ENCODE assay signal across 32 cellular contexts in the genomic region with DNA sequence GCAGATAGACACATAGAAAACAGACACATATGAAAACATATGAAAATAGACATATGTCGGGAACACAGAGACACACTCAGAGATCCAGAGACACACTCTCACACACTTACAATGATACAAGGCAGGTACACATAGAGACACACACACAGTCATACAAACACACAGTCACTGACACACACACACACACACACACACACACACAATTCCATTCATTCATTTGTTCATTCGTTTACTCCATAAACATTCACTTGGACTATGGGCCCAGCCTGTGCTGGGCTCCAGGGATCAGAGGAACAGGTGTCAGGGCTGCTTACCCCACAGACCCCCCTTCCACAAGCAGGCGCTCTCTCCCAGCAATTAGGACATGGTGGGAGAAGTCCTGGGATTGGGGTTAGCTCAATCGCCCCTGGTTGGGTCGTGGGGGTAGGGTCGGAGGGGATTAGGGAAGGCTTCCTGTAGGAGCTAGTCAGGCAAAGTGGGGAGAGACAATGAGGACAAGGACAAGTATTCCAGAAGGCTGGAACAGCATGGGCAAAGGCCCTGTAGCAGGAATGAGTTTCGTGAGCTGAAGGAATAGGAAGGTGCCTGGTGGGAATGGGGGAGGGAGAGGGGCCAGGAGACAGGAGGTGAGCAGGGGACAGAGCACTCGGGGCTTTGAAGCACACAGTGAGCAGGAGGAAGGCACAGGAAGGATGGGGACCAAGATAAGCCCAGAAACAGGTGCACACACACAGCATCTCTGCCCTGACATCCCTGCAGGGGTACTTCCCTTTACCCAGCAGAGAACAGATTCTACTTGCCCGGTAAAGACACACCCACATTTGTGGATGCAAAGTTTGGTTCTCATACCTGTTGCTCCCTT. TPM values are rescaled to one million over a fixed set of nuclear protein-coding genes. Genes with fewer than 3 reads are reported as not detected.
DNase-seq lines count a peak whose midpoint lies in the region; ATAC-seq, FAIRE-seq and TF ChIP-seq lines count a peak whose summit lies in the region.
"Had no signal": no experiment of that assay in that cellular context is flagged by ENCODE, and none has a peak within 500 bp of the region (broad histone marks: within the 10 kb centered on the region; RNA-seq: fewer than 3 reads in every experiment).

No MANE protein-coding gene starts in this region.

- peak overlapping the region; percentile 9 for H3K27ac Mint-ChIP-seq in activated T-cell treated with anti-CD3 and anti-CD28 coated beads, Interleukin-2, amount 50 U/mL, for 24 hours
- H3K27ac Mint-ChIP-seq in stimulated activated memory B cell treated with anti-CD40 and anti-IgM and Interleukin-4, amounts not matched to agents 10 μg/mL and 1 μg/mL and 100 μg/mL, for 72 hours, result no peak overlapping the region
- H3K27ac Mint-ChIP-seq: T-helper 1 cell treated with Interleukin-12 subunit alpha and Interleukin-12 subunit beta and Interleukin-4 antibody, amounts not matched to agents 30 μg/mL and 1 μg/mL, for 36 hours had no signal

- H3K4me1 Mint-ChIP-seq in activated T-cell treated with anti-CD3 and anti-CD28 coated beads, Interleukin-2, amount 50 U/mL, for 24 hours (ENCODE audit: low read depth), result no peaks in the 10 kb centered on the region
- peaks cover 7% of the 10 kb centered on the region for H3K4me1 Mint-ChIP-seq in activated T-cell treated with anti-CD3 and anti-CD28 coated beads, Interleukin-2, amount 50 U/mL, for 4 hours (ENCODE audit: low read depth)
- H3K4me1 Mint-ChIP-seq in stimulated activated memory B cell treated with anti-CD40 and anti-IgM and Interleukin-4, amounts not matched to agents 10 μg/mL and 1 μg/mL and 100 μg/mL, for 72 hours, result peaks cover 49% of the 10 kb centered on the region

- H3K27ac ChIP-seq in KOPT-K1 (ENCODE audit: low read depth, low read length, poor library complexity, severe bottlenecking), result peak overlapping the region; percentile 42
- H3K27ac ChIP-seq in K562 (ENCODE audit: extremely low read depth, low read depth, low read length), result no peak overlapping the region
- H3K27ac ChIP-seq in testis, result no peak overlapping the region
- H3K27ac ChIP-seq: cardiac muscle cell, SJCRH30, upper lobe of right lung had no signal

- H3K36me3 ChIP-seq in KOPT-K1 (ENCODE audit: insufficient read depth, low read length), result peaks cover 31% of the 10 kb centered on the region
- no peaks in the 10 kb centered on the region for H3K36me3 ChIP-seq in K562 (ENCODE audit: control insufficient read depth, insufficient read depth, low read length)
- no peaks in the 10 kb centered on the region for H3K36me3 ChIP-seq in testis (ENCODE audit: low read depth, missing control alignments)
- H3K36me3 ChIP-seq: cardiac muscle cell, MG63, SJCRH30, upper lobe of right lung had no signal

- peaks cover 0 to 7% of the 10 kb centered on the region in 2 experiments; a peak in 2 of 5 replicates for H3K27me3 ChIP-seq in K562 (ENCODE audit: control insufficient read depth in 2 of 2, insufficient read depth in 2 of 2, low read length in 2 of 2)
- no peaks in the 10 kb centered on the region for H3K27me3 ChIP-seq in testis
- H3K27me3 ChIP-seq: cardiac muscle cell, MG63, SJCRH30, upper lobe of right lung had no signal

- H3K9me3 ChIP-seq in KOPT-K1 (ENCODE audit: insufficient read depth, low read length, poor library complexity, severe bottlenecking) (peaks cover under 1% of the 10 kb centered on the region), K562 (replicated peaks; ENCODE audit: control insufficient read depth, insufficient read depth, low read depth, low read length) (no peaks in the 10 kb centered on the region), testis (no peaks in the 10 kb centered on the region)
- H3K9me3 ChIP-seq: MG63, SJCRH30, upper lobe of right lung had no signal

- TF ChIP-seq CTCF in K562 (IDR thresholded peaks at IDR 0.05 in 2 of 3, conservative IDR thresholded peaks at IDR 0.05 in 1 of 3; ENCODE audit: insufficient read depth in 2 of 3, low read depth in 1 of 3, low read length in 3 of 3) (no peak), testis (IDR thresholded peaks at IDR 0.05) (no peak)

- no peaks in the 10 kb centered on the region for H3K36me3 Mint-ChIP-seq in activated T-cell treated with anti-CD3 and anti-CD28 coated beads, Interleukin-2, amount 50 U/mL, for 24 hours (ENCODE audit: low read depth)
- H3K36me3 Mint-ChIP-seq in activated T-cell treated with anti-CD3 and anti-CD28 coated beads, Interleukin-2, amount 50 U/mL, for 4 hours (ENCODE audit: insufficient read depth), result no peaks in the 10 kb centered on the region
- H3K36me3 Mint-ChIP-seq in stimulated activated memory B cell treated with anti-CD40 and anti-IgM and Interleukin-4, amounts not matched to agents 10 μg/mL and 1 μg/mL and 100 μg/mL, for 72 hours, result peaks cover 50% of the 10 kb centered on the region

- no peak for TF ChIP-seq RAD21 in K562 (CRISPR knock-in tag; conservative IDR thresholded peaks at IDR 0.05 in 1 of 2, IDR thresholded peaks at IDR 0.05 in 1 of 2)

- H3K9me1 ChIP-seq in K562 (ENCODE audit: control insufficient read depth, insufficient read depth, low read length), result no peaks in the 10 kb centered on the region

- H4K20me1 ChIP-seq in K562 (replicated peaks; ENCODE audit: control insufficient read depth, insufficient read depth, low read length), result no peaks in the 10 kb centered on the region

- no TSS peak for BruUV-seq in K562 (replicated peaks; lab: Mats Ljungman, UMichigan)

- no peaks in the 10 kb centered on the region for H3K27me3 Mint-ChIP-seq in activated T-cell treated with anti-CD3 and anti-CD28 coated beads, Interleukin-2, amount 50 U/mL, for 24 hours
- H3K27me3 Mint-ChIP-seq in activated T-cell treated with anti-CD3 and anti-CD28 coated beads, Interleukin-2, amount 50 U/mL, for 4 hours (ENCODE audit: low read depth), result no peaks in the 10 kb centered on the region
- H3K27me3 Mint-ChIP-seq in stimulated activated memory B cell treated with anti-CD40 and anti-IgM and Interleukin-4, amounts not matched to agents 10 μg/mL and 1 μg/mL and 100 μg/mL, for 72 hours, result no peaks in the 10 kb centered on the region

- no peak overlapping the region for H3K4me3 Mint-ChIP-seq in activated T-cell treated with anti-CD3 and anti-CD28 coated beads, Interleukin-2, amount 50 U/mL, for 24 hours
- H3K4me3 Mint-ChIP-seq in activated T-cell treated with anti-CD3 and anti-CD28 coated beads, Interleukin-2, amount 50 U/mL, for 4 hours, result no peak overlapping the region
- no peak overlapping the region for H3K4me3 Mint-ChIP-seq in stimulated activated memory B cell treated with anti-CD40 and anti-IgM and Interleukin-4, amounts not matched to agents 10 μg/mL and 1 μg/mL and 100 μg/mL, for 72 hours
- H3K4me3 Mint-ChIP-seq: T-helper 1 cell treated with Interleukin-12 subunit alpha and Interleukin-12 subunit beta and Interleukin-4 antibody, amounts not matched to agents 30 μg/mL and 1 μg/mL, for 36 hours had no signal

- in situ Hi-C loops in K562 (cut with MboI), result no loop called here

- no peak for FAIRE-seq in K562 (lab: Jason Lieb, UNC)
- FAIRE-seq: D721Med, GM18507, H54 had no signal

- no peak for DNase-seq in activated T-cell treated with anti-CD3 and anti-CD28 coated beads, Interleukin-2, amount 50 U/mL, for 24 hours
- no peak for DNase-seq in activated T-cell treated with anti-CD3 and anti-CD28 coated beads, Interleukin-2, amount 50 U/mL, for 4 hours
- no peak for DNase-seq in K562 (ENCODE audit: extremely low read depth in 1 of 4, low spot score in 3 of 4)
- DNase-seq in NCI-H146 treated with DMSO at 0.1 percent for 48 hours (lab: John Stamatoyannopoulos, UW; ENCODE audit: unreplicated experiment), result no peak
- no peak for DNase-seq in testis
- DNase-seq: activated CD4-positive, alpha-beta T cell treated with anti-CD3 and anti-CD28 coated beads, Interleukin-2, amount 50 U/mL, for 1 hour; activated naive CD4-positive, alpha-beta T cell; activated T-cell treated with anti-CD3 and anti-CD28 coated beads for 4 hours; amniotic stem cell; C1 segment of cervical spinal cord; dermis blood vessel endothelial cell; IMR-90; kidney glomerular epithelial cell; MG63; NCI-H1436 treated with DMSO at 0.1 percent for 48 hours; NCI-H2171; NCI-H524; occipital lobe; OCI-M1; SJCRH30; stimulated activated CD4-positive, alpha-beta T cell treated with anti-CD3 and anti-CD28 coated beads, Interleukin-4, amount 100 ng/mL, for 4 hours; upper lobe of right lung had no signal

- CTCF ChIA-PET in K562 (lab: Yijun Ruan, JAX; ENCODE audit: low intra/inter-chr PET ratio), result no interaction called here

- H3K4me2 ChIP-seq in K562 (ENCODE audit: insufficient read depth, low read length), result no peak overlapping the region

- no peak overlapping the region for H3K9ac ChIP-seq in K562 (ENCODE audit: insufficient read depth in 1 of 2, low read depth in 2 of 2, low read length in 2 of 2)

- ATAC-seq in activated T-cell treated with anti-CD3 and anti-CD28 coated beads, Interleukin-2, amount 50 U/mL, for 4 hours, result no peak
- ATAC-seq in K562, result no peak
- peak; percentile 31 for ATAC-seq in stimulated activated memory B cell treated with anti-CD40 and anti-IgM and Interleukin-4, amounts not matched to agents 10 μg/mL and 1 μg/mL and 100 μg/mL, for 72 hours
- ATAC-seq in HG02798 (IDR thresholded peaks at IDR 0.05; ENCODE audit: poor library complexity, unreplicated experiment), result no peak

- intact Hi-C loops in K562 (cut with micrococcal nuclease), result no loop called here
- intact Hi-C loops in testis (cut with DNase I; ENCODE audit: low total_unique reads), result no loop called here

- H3K79me2 ChIP-seq in K562 (ENCODE audit: control insufficient read depth, insufficient read depth, low read length), result no peaks in the 10 kb centered on the region

- H3K4me1 ChIP-seq in K562 (replicated peaks in 1 of 2; ENCODE audit: control insufficient read depth in 2 of 2, insufficient read depth in 2 of 2, low read length in 2 of 2) (peaks cover 0 to 14% of the 10 kb centered on the region in 2 experiments; a peak in 2 of 5 replicates), testis (no peaks in the 10 kb centered on the region)
- H3K4me1 ChIP-seq: upper lobe of right lung had no signal

- H3K4me3 ChIP-seq in K562 (no peak overlapping the region), testis (no peak overlapping the region)
- H3K4me3 ChIP-seq: cardiac muscle cell, MG63, SJCRH30, upper lobe of right lung had no signal

- no peak overlapping the region for H2AFZ ChIP-seq in K562 (ENCODE audit: low read depth, low read length)

- POLR2A ChIA-PET in K562 (lab: Yijun Ruan, JAX), result interaction anchor here (1.0 kb wide), 1 partner anchor 12 kb away, joined by 5 read pairs; no protein-coding TSS in a partner anchor

- no peaks in the 10 kb centered on the region for H3K9me3 Mint-ChIP-seq in activated T-cell treated with anti-CD3 and anti-CD28 coated beads, Interleukin-2, amount 50 U/mL, for 24 hours
- no peaks in the 10 kb centered on the region for H3K9me3 Mint-ChIP-seq in activated T-cell treated with anti-CD3 and anti-CD28 coated beads, Interleukin-2, amount 50 U/mL, for 4 hours
- no peaks in the 10 kb centered on the region for H3K9me3 Mint-ChIP-seq in stimulated activated memory B cell treated with anti-CD40 and anti-IgM and Interleukin-4, amounts not matched to agents 10 μg/mL and 1 μg/mL and 100 μg/mL, for 72 hours
- H3K9me3 Mint-ChIP-seq: T-helper 1 cell treated with Interleukin-12 subunit alpha and Interleukin-12 subunit beta and Interleukin-4 antibody, amounts not matched to agents 30 μg/mL and 1 μg/mL, for 36 hours had no signal

- WGBS in K562 (ENCODE audit: insufficient coverage, low coverage, missing lambda C conversion rate), result 5% methylated on average over 9 of the region's 9 CpGs
- 74 to 83% methylated on average over 9 of the region's 9 CpGs for WGBS in testis, 2 donors

- no peak for TF ChIP-seq EP300 in K562 (IDR thresholded peaks at IDR 0.05; ENCODE audit: low read length)

- no peak for TF ChIP-seq POLR2A in K562 (conservative IDR thresholded peaks at IDR 0.05)
- TF ChIP-seq POLR2A in testis (IDR thresholded peaks at IDR 0.05), result no peak

RNA-seq across cellular contexts. Expression of a gene that starts 6.5 kb away (rescaled TPM):
- 1 to 10 TPM in 1 of 3 donors, under 1 TPM in 2; 0.58 to 1.1 (median 0.87) TPM for total RNA-seq in activated T-cell treated with anti-CD3 and anti-CD28 coated beads, Interleukin-2, amount 50 U/mL, for 4 hours
- 0.30 TPM in 1 of 2 replicates, not detected in the other for total RNA-seq in K562 (2011; cell fraction: chromatin; rRNA removed; ENCODE audit: low replicate concordance)
- total RNA-seq in K562 (2011; cell fraction: nucleolus; rRNA removed), result 0.17 TPM in 1 of 2 replicates, not detected in the other
- not detected in 2 replicates for total RNA-seq in K562 (2011; cell fraction: nucleoplasm; rRNA removed)
- 0.08 and 0.14 TPM in 2 replicates for total RNA-seq in K562 (2014; rRNA removed)
- not detected in 2 replicates for total RNA-seq in K562 (2014; rRNA removed; fragmentation: Illumina TruSeq; extraction: Trizol)
- not detected in 2 replicates for total RNA-seq in K562 (2015; rRNA removed; fragmentation: Illumina TruSeq; extraction: Trizol)
- total RNA-seq in K562 (2021), result 0.16 TPM in 1 of 2 replicates, not detected in the other
- polyA plus RNA-seq in K562 (2011; rRNA removed), result 0.06 TPM in 1 of 2 replicates, not detected in the other
- polyA plus RNA-seq in K562 (2011; cell fraction: cytosol; rRNA removed), result 0.03 TPM in 1 of 2 replicates, not detected in the other
- 0.07 and 0.18 TPM in 2 replicates for polyA plus RNA-seq in K562 (2011; cell fraction: nucleus; rRNA removed)
- 0.04 TPM in 1 of 2 replicates, not detected in the other for polyA plus RNA-seq in K562 (2012)
- polyA plus RNA-seq in K562 (2014; fragmentation: Illumina TruSeq; extraction: Trizol), result not detected in 2 replicates
- not detected for polyA plus RNA-seq in K562 (2014; fragmentation: Nextera tagmentation; extraction: Ambion mirVana)
- polyA plus RNA-seq in K562 (2014; rRNA removed), result not detected in 2 replicates
- not detected in 2 replicates for polyA minus RNA-seq in K562 (2011; rRNA and poly(A)+ RNA removed)
- not detected in 2 replicates for polyA minus RNA-seq in K562 (2011; cell fraction: cytosol; rRNA and poly(A)+ RNA removed)
- not detected in 2 replicates for polyA minus RNA-seq in K562 (2011; cell fraction: nucleus; rRNA and poly(A)+ RNA removed)
- 10 to 100 TPM; 18.2 to 20.1 TPM for total RNA-seq in testis
- polyA plus RNA-seq in testis (ENCODE audit: insufficient read depth, low read depth, low replicate concordance), result 5.0 TPM
- total RNA-seq: IMR-90, lung microvascular endothelial cell, SJCRH30 had no signal
- polyA plus RNA-seq: IMR-90 had no signal

RNA-seq across cellular contexts. Expression of a gene that starts 20.5 kb away (rescaled TPM):
- total RNA-seq in activated T-cell treated with anti-CD3 and anti-CD28 coated beads, Interleukin-2, amount 50 U/mL, for 4 hours, result under 1 TPM; 0.29 to 0.46 (median 0.38) TPM
- total RNA-seq in K562 (2011; cell fraction: chromatin; rRNA removed; ENCODE audit: low replicate concordance), result not detected in 2 replicates
- total RNA-seq in K562 (2011; cell fraction: nucleolus; rRNA removed), result not detected in 2 replicates
- not detected in 2 replicates for total RNA-seq in K562 (2011; cell fraction: nucleoplasm; rRNA removed)
- not detected in 2 replicates for total RNA-seq in K562 (2014; rRNA removed)
- total RNA-seq in K562 (2014; rRNA removed; fragmentation: Illumina TruSeq; extraction: Trizol), result not detected in 2 replicates
- not detected in 2 replicates for total RNA-seq in K562 (2015; rRNA removed; fragmentation: Illumina TruSeq; extraction: Trizol)
- total RNA-seq in K562 (2021), result not detected in 2 replicates
- polyA plus RNA-seq in K562 (2011; rRNA removed), result not detected in 2 replicates
- not detected in 2 replicates for polyA plus RNA-seq in K562 (2011; cell fraction: cytosol; rRNA removed)
- not detected in 2 replicates for polyA plus RNA-seq in K562 (2011; cell fraction: nucleus; rRNA removed)
- 0.14 and 0.17 TPM in 2 replicates for polyA plus RNA-seq in K562 (2012)
- not detected in 2 replicates for polyA plus RNA-seq in K562 (2014; fragmentation: Illumina TruSeq; extraction: Trizol)
- polyA plus RNA-seq in K562 (2014; fragmentation: Nextera tagmentation; extraction: Ambion mirVana), result not detected
- not detected in 2 replicates for polyA plus RNA-seq in K562 (2014; rRNA removed)
- polyA minus RNA-seq in K562 (2011; rRNA and poly(A)+ RNA removed), result not detected in 2 replicates
- not detected in 2 replicates for polyA minus RNA-seq in K562 (2011; cell fraction: cytosol; rRNA and poly(A)+ RNA removed)
- polyA minus RNA-seq in K562 (2011; cell fraction: nucleus; rRNA and poly(A)+ RNA removed), result not detected in 2 replicates
- under 1 TPM in 1 of 2 donors, not detected in 1; 0.81 TPM for total RNA-seq in testis
- polyA plus RNA-seq in testis (ENCODE audit: insufficient read depth, low read depth, low replicate concordance), result 1.2 TPM
- total RNA-seq: cardiac muscle cell, dermis blood vessel endothelial cell, G401, IMR-90, lung microvascular endothelial cell, SJCRH30, upper lobe of right lung had no signal
- polyA plus RNA-seq: cardiac muscle cell, IMR-90 had no signal

RNA-seq across cellular contexts. Expression of a gene that starts 56.2 kb away (rescaled TPM):
- total RNA-seq in activated T-cell treated with anti-CD3 and anti-CD28 coated beads, Interleukin-2, amount 50 U/mL, for 4 hours, result 100 to 1,000 TPM; 213 to 236 (median 232) TPM
- total RNA-seq in K562 (2011; cell fraction: chromatin; rRNA removed; ENCODE audit: low replicate concordance), result 60.9 and 181 TPM in 2 replicates
- total RNA-seq in K562 (2011; cell fraction: nucleolus; rRNA removed), result 87.0 and 87.2 TPM in 2 replicates
- 56.8 and 61.4 TPM in 2 replicates for total RNA-seq in K562 (2011; cell fraction: nucleoplasm; rRNA removed)
- total RNA-seq in K562 (2014; rRNA removed), result 100 and 135 TPM in 2 replicates
- 23.9 and 25.8 TPM in 2 replicates for total RNA-seq in K562 (2014; rRNA removed; fragmentation: Illumina TruSeq; extraction: Trizol)
- 48.5 and 51.4 TPM in 2 replicates for total RNA-seq in K562 (2015; rRNA removed; fragmentation: Illumina TruSeq; extraction: Trizol)
- 128 and 132 TPM in 2 replicates for total RNA-seq in K562 (2021)
- 56.6 and 80.5 TPM in 2 replicates for polyA plus RNA-seq in K562 (2011; rRNA removed)
- polyA plus RNA-seq in K562 (2011; cell fraction: cytosol; rRNA removed), result 71.0 and 78.8 TPM in 2 replicates
- polyA plus RNA-seq in K562 (2011; cell fraction: nucleus; rRNA removed), result 76.8 and 95.6 TPM in 2 replicates
- 48.8 and 67.9 TPM in 2 replicates for polyA plus RNA-seq in K562 (2012)
- polyA plus RNA-seq in K562 (2014; fragmentation: Illumina TruSeq; extraction: Trizol), result 44.4 and 77.7 TPM in 2 replicates
- polyA plus RNA-seq in K562 (2014; fragmentation: Nextera tagmentation; extraction: Ambion mirVana), result 1 to 10 TPM; 1.4 to 3.1 TPM
- 74.4 and 107 TPM in 2 replicates for polyA plus RNA-seq in K562 (2014; rRNA removed)
- 47.0 and 50.2 TPM in 2 replicates for polyA minus RNA-seq in K562 (2011; rRNA and poly(A)+ RNA removed)
- polyA minus RNA-seq in K562 (2011; cell fraction: cytosol; rRNA and poly(A)+ RNA removed), result 52.1 and 64.3 TPM in 2 replicates
- polyA minus RNA-seq in K562 (2011; cell fraction: nucleus; rRNA and poly(A)+ RNA removed), result 31.1 and 49.1 TPM in 2 replicates
- 10 to 100 TPM; 62.4 to 63.6 TPM for total RNA-seq in testis
- polyA plus RNA-seq in testis (ENCODE audit: insufficient read depth, low read depth, low replicate concordance), result 40.3 TPM

RNA-seq across cellular contexts. Expression of a gene that starts 56.5 kb away (rescaled TPM):
- 10 to 100 TPM; 24.6 to 31.0 (median 27.5) TPM for total RNA-seq in activated T-cell treated with anti-CD3 and anti-CD28 coated beads, Interleukin-2, amount 50 U/mL, for 4 hours
- 9.9 and 32.6 TPM in 2 replicates for total RNA-seq in K562 (2011; cell fraction: chromatin; rRNA removed; ENCODE audit: low replicate concordance)
- 18.9 and 25.0 TPM in 2 replicates for total RNA-seq in K562 (2011; cell fraction: nucleolus; rRNA removed)
- total RNA-seq in K562 (2011; cell fraction: nucleoplasm; rRNA removed), result 17.7 and 18.0 TPM in 2 replicates
- total RNA-seq in K562 (2014; rRNA removed) (40.4 and 52.0 TPM in 2 replicates), K562 (2014; rRNA removed; fragmentation: Illumina TruSeq; extraction: Trizol) (12.7 and 15.6 TPM in 2 replicates), K562 (2015; rRNA removed; fragmentation: Illumina TruSeq; extraction: Trizol) (34.3 and 36.7 TPM in 2 replicates), K562 (2021) (34.9 and 38.9 TPM in 2 replicates), testis (10 to 100 TPM; 20.9 to 22.1 TPM)
- polyA plus RNA-seq in K562 (2011; rRNA removed) (17.6 and 17.9 TPM in 2 replicates), K562 (2014; fragmentation: Illumina TruSeq; extraction: Trizol) (18.0 and 27.7 TPM in 2 replicates), K562 (2014; fragmentation: Nextera tagmentation; extraction: Ambion mirVana) (1 to 10 TPM; 2.8 to 3.5 TPM), K562 (2014; rRNA removed) (26.4 and 35.0 TPM in 2 replicates), testis (ENCODE audit: insufficient read depth, low read depth, low replicate concordance) (14.3 TPM)
- 23.1 and 48.6 TPM in 2 replicates for polyA plus RNA-seq in K562 (2011; cell fraction: cytosol; rRNA removed)
- polyA plus RNA-seq in K562 (2011; cell fraction: nucleus; rRNA removed), result 10.9 and 15.7 TPM in 2 replicates
- 23.0 and 27.5 TPM in 2 replicates for polyA plus RNA-seq in K562 (2012)
- polyA minus RNA-seq in K562 (2011; rRNA and poly(A)+ RNA removed), result 10.0 and 13.0 TPM in 2 replicates
- polyA minus RNA-seq in K562 (2011; cell fraction: cytosol; rRNA and poly(A)+ RNA removed), result 12.1 and 15.7 TPM in 2 replicates
- polyA minus RNA-seq in K562 (2011; cell fraction: nucleus; rRNA and poly(A)+ RNA removed), result 11.0 and 11.4 TPM in 2 replicates

Comparison
In these comparisons a context has a peak if more than half of its experiments do, and no peak if none do; other contexts are left out.
1. RNA of a gene that starts 6.5 kb away (total RNA-seq): 18.2 to 20.1 TPM in testis; 0.58 to 1.1 TPM in activated T-cell treated with anti-CD3 and anti-CD28 coated beads, Interleukin-2, amount 50 U/mL, for 4 hours and 0.08 to 0.30 TPM in K562; every median in the first group is over 4 times any median in the second.